ENCODE assay signal across 29 cellular contexts in the genomic region with DNA sequence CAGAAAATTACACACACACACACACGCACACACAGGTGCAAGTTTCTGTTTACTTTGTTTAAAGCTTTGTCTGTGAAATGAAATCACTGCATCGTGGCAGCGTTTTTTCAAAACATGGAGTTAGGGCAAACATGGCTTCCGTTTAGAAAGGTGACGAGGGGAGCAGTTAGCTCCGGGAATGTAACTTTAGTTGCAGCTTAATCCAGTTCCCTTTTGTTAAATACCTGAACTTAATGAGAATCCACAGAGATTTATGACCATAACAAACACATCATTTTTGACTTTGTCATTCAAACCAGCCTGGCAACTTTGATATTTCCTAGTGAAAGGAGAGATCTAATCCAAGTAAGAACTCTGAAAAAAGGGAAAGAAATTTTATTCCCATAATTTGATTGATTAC. TPM values are rescaled to one million over a fixed set of nuclear protein-coding genes. Genes with fewer than 3 reads are reported as not detected.
DNase-seq lines count a peak whose midpoint lies in the region; ATAC-seq and TF ChIP-seq lines count a peak whose summit lies in the region.
"Had no signal": no experiment of that assay in that cellular context is flagged by ENCODE, and none has a peak within 500 bp of the region (broad histone marks: within the 10 kb centered on the region; RNA-seq: fewer than 3 reads in every experiment).

No MANE protein-coding gene starts in this region.

- H3K36me3 ChIP-seq in SK-N-SH (replicated peaks in 1 of 2; ENCODE audit: control insufficient read depth in 1 of 2, insufficient read depth in 2 of 2, low read length in 1 of 2) (peaks cover 0 to 3% of the 10 kb centered on the region in 2 experiments), mesenchymal stem cell (ENCODE audit: control insufficient read depth in 1 of 2, insufficient read depth in 2 of 2, low read depth in 1 of 2, low read length in 2 of 2) (no peaks in the 10 kb centered on the region), smooth muscle cell (ENCODE audit: low read depth) (no peaks in the 10 kb centered on the region)
- H3K36me3 ChIP-seq: heart right ventricle, pancreas, right atrium auricular region, transverse colon had no signal

- TF ChIP-seq CTCF in SK-N-SH (IDR thresholded peaks at IDR 0.05) (no peak), WTC11 (IDR thresholded peaks at IDR 0.05) (no peak), smooth muscle cell (IDR thresholded peaks at IDR 0.05; ENCODE audit: borderline replicate concordance, insufficient read depth, poor library complexity, severe bottlenecking) (no peak)

- H3K27ac ChIP-seq in SK-N-SH (ENCODE audit: low read depth in 2 of 2, low read length in 1 of 2) (peak overlapping the region in 1 of 2 experiments; percentile 78; a peak in 2 of 4 replicates), mesenchymal stem cell (ENCODE audit: low read length, poor library complexity, severe bottlenecking) (peak overlapping the region; percentile 47), smooth muscle cell (ENCODE audit: low read depth) (peak overlapping the region; percentile 90)
- H3K27ac ChIP-seq: 22Rv1, heart right ventricle, pancreas, right atrium auricular region, transverse colon had no signal

- no peak for TF ChIP-seq EP300 in SK-N-SH (IDR thresholded peaks at IDR 0.05; ENCODE audit: borderline replicate concordance in 1 of 2, low read depth in 1 of 2, low read length in 1 of 2)

- POLR2A ChIA-PET in SK-N-SH (lab: Yijun Ruan, JAX) (no interaction called here), WTC11 (lab: Charles Lee) (no interaction called here)

- H2BK120ac ChIP-seq in mesenchymal stem cell (ENCODE audit: low read depth, low read length): no peak overlapping the region

- H3K4me3 ChIP-seq in SK-N-SH (ENCODE audit: low read depth in 2 of 2, low read length in 1 of 2): no peak overlapping the region
- no peak overlapping the region for H3K4me3 ChIP-seq in mesenchymal stem cell (ENCODE audit: insufficient read depth in 1 of 2, low read depth in 1 of 2, low read length in 2 of 2)
- H3K4me3 ChIP-seq in smooth muscle cell: no peak overlapping the region
- H3K4me3 ChIP-seq: heart right ventricle, pancreas, right atrium auricular region, transverse colon had no signal

- H3K4ac ChIP-seq in mesenchymal stem cell (ENCODE audit: low read depth in 1 of 2, low read length in 2 of 2): no peak overlapping the region

- no peak overlapping the region for H2BK5ac ChIP-seq in mesenchymal stem cell (ENCODE audit: low read depth, low read length, poor library complexity, severe bottlenecking)

- H3K27me3 ChIP-seq in SK-N-SH (ENCODE audit: insufficient read depth): no peaks in the 10 kb centered on the region
- H3K27me3 ChIP-seq in mesenchymal stem cell (ENCODE audit: control insufficient read depth in 1 of 2, insufficient read depth in 1 of 2, low read length in 2 of 2): no peaks in the 10 kb centered on the region
- H3K27me3 ChIP-seq in smooth muscle cell (ENCODE audit: low read depth): no peaks in the 10 kb centered on the region
- H3K27me3 ChIP-seq: right atrium auricular region, transverse colon had no signal

- H3K4me2 ChIP-seq in SK-N-SH (peak overlapping the region; percentile 67), mesenchymal stem cell (ENCODE audit: low read length, poor library complexity, severe bottlenecking) (no peak overlapping the region), smooth muscle cell (peak overlapping the region; percentile 26)

- no peak overlapping the region for H3K18ac ChIP-seq in mesenchymal stem cell (ENCODE audit: low read depth in 1 of 2, low read length in 2 of 2)

- H3K4me3 Mint-ChIP-seq in WTC11: no peak overlapping the region
- H3K4me3 Mint-ChIP-seq: activated CD8-positive, alpha-beta T cell treated with anti-CD3 and anti-CD28 coated beads for 36 hours; activated naive CD8-positive, alpha-beta T cell treated with anti-CD3 and anti-CD28 coated beads, Interleukin-2, amount 10 ng/mL, durations not matched to agents 7 days and 5 days; CD8-positive, alpha-beta T cell; naive thymus-derived CD4-positive, alpha-beta T cell; T-cell had no signal

- no peak overlapping the region for H2BK12ac ChIP-seq in mesenchymal stem cell (ENCODE audit: low read length in 2 of 2)

- H3K79me2 ChIP-seq in SK-N-SH (ENCODE audit: insufficient read depth) (peaks cover 99% of the 10 kb centered on the region), smooth muscle cell (ENCODE audit: low read depth) (peaks cover 43% of the 10 kb centered on the region)

- H2AFZ ChIP-seq in SK-N-SH (ENCODE audit: low read depth): no peak overlapping the region; the same call in 1 of the 2 replicates
- H2AFZ ChIP-seq in mesenchymal stem cell (ENCODE audit: low read depth, low read length): no peak overlapping the region
- no peak overlapping the region for H2AFZ ChIP-seq in smooth muscle cell (ENCODE audit: low read depth)

- DNase-seq in SK-N-SH: no peak
- DNase-seq in WTC11 (ENCODE audit: low spot score): no peak
- DNase-seq in mesenchymal stem cell: no peak
- DNase-seq in smooth muscle cell (lab: John Stamatoyannopoulos, UW; ENCODE audit: unreplicated experiment): no peak
- no peak for DNase-seq in HPDE6-E6E7 (ENCODE audit: extremely low spot score)
- no peak for DNase-seq in OCI-M1 (lab: John Stamatoyannopoulos, UW)
- DNase-seq in NCI-H2227 treated with DMSO at 0.1 percent for 48 hours (lab: John Stamatoyannopoulos, UW): no peak
- DNase-seq: activated CD4-positive, CD25-positive, alpha-beta regulatory T cell treated with anti-CD3 and anti-CD28 coated beads, Interleukin-2, amount 50 U/mL, for 72 hours; activated CD8-positive, alpha-beta T cell treated with anti-CD3 and anti-CD28 coated beads for 36 hours; activated naive CD8-positive, alpha-beta T cell treated with anti-CD3 and anti-CD28 coated beads, Interleukin-2, amount 10 ng/mL, durations not matched to agents 7 days and 5 days; CD8-positive, alpha-beta T cell; effector CD8-positive, alpha-beta T cell; erythroblast; foreskin fibroblast; heart right ventricle; left cardiac atrium; mesendoderm; naive thymus-derived CD4-positive, alpha-beta T cell; NCI-H1105 treated with DMSO at 0.1 percent for 48 hours; NCI-H2081; NCI-H345; NCI-H774; pancreas; T-cell; transverse colon had no signal

- TF ChIP-seq RAD21 in SK-N-SH (IDR thresholded peaks at IDR 0.05; ENCODE audit: low read length): no peak

- no peak overlapping the region for H4K8ac ChIP-seq in mesenchymal stem cell (ENCODE audit: low read length)

- no peak overlapping the region for H3K14ac ChIP-seq in mesenchymal stem cell (ENCODE audit: low read length in 2 of 2)

- 87% methylated on average over 6 of the region's 6 CpGs for WGBS in SK-N-SH (ENCODE audit: low lambda C conversion rate)
- 94% methylated on average over 5 of the region's 6 CpGs for WGBS in mesenchymal stem cell
- WGBS in smooth muscle cell (ENCODE audit: low lambda C conversion rate): 76% methylated on average over 6 of the region's 6 CpGs

- H3K4me1 ChIP-seq in SK-N-SH (ENCODE audit: control insufficient read depth in 1 of 2, insufficient read depth in 2 of 2, low read depth in 1 of 2, low read length in 1 of 2): peaks cover 4 to 13% of the 10 kb centered on the region in 2 experiments; a peak in 3 of 4 replicates
- H3K4me1 ChIP-seq in mesenchymal stem cell (ENCODE audit: control insufficient read depth, insufficient read depth, low read depth, low read length): no peaks in the 10 kb centered on the region
- peaks cover 30% of the 10 kb centered on the region for H3K4me1 ChIP-seq in smooth muscle cell (ENCODE audit: low read depth)
- H3K4me1 ChIP-seq: pancreas, right atrium auricular region, transverse colon had no signal

- H3K27me3 Mint-ChIP-seq in WTC11 (ENCODE audit: low read depth): no peaks in the 10 kb centered on the region

- H3K9me2 ChIP-seq in SK-N-SH: no peaks in the 10 kb centered on the region

- CTCF ChIA-PET in SK-N-SH (lab: Yijun Ruan, JAX): interaction anchor here (0.9 to 1.6 kb wide), 3 partner anchors 17 to 713 kb away, joined by 3 read pairs; no protein-coding TSS in a partner anchor
- CTCF ChIA-PET in WTC11 (lab: Charles Lee): interaction anchor here (0.6 kb wide), 1 partner anchor 608 kb away, joined by 4 read pairs; no protein-coding TSS in a partner anchor

- H3K36me3 Mint-ChIP-seq in WTC11: peaks cover 4% of the 10 kb centered on the region
- H3K36me3 Mint-ChIP-seq: activated naive CD8-positive, alpha-beta T cell treated with anti-CD3 and anti-CD28 coated beads, Interleukin-2, amount 10 ng/mL, durations not matched to agents 7 days and 5 days; CD8-positive, alpha-beta T cell; naive thymus-derived CD4-positive, alpha-beta T cell; T-cell had no signal

- no peak overlapping the region for H4K91ac ChIP-seq in mesenchymal stem cell (ENCODE audit: low read length)

- H3K9me3 ChIP-seq in SK-N-SH (no peaks in the 10 kb centered on the region), mesenchymal stem cell (ENCODE audit: control insufficient read depth, low read length) (no peaks in the 10 kb centered on the region), smooth muscle cell (replicated peaks; ENCODE audit: low read depth) (no peaks in the 10 kb centered on the region)
- H3K9me3 ChIP-seq: heart right ventricle, pancreas, right atrium auricular region, transverse colon had no signal

- H3K27ac Mint-ChIP-seq in WTC11: peak overlapping the region; percentile 30; the same call in 1 of the 2 replicates
- H3K27ac Mint-ChIP-seq: activated CD8-positive, alpha-beta T cell treated with anti-CD3 and anti-CD28 coated beads for 36 hours; activated naive CD8-positive, alpha-beta T cell treated with anti-CD3 and anti-CD28 coated beads, Interleukin-2, amount 10 ng/mL, durations not matched to agents 7 days and 5 days; CD8-positive, alpha-beta T cell; naive thymus-derived CD4-positive, alpha-beta T cell; T-cell had no signal

- H3K4me1 Mint-ChIP-seq in WTC11: peaks cover 32% of the 10 kb centered on the region

- H3F3A ChIP-seq in SK-N-SH (replicated peaks; ENCODE audit: insufficient read depth): peaks cover 34% of the 10 kb centered on the region
- H3F3A ChIP-seq in smooth muscle cell (ENCODE audit: low read depth): peaks cover 14% of the 10 kb centered on the region

- no peaks in the 10 kb centered on the region for H3K79me1 ChIP-seq in mesenchymal stem cell (replicated peaks; ENCODE audit: low read length, poor library complexity, severe bottlenecking)

- H3K9ac ChIP-seq in SK-N-SH: peak overlapping the region; percentile 51; the same call in 1 of the 2 replicates
- H3K9ac ChIP-seq in mesenchymal stem cell (ENCODE audit: low read length): no peak overlapping the region
- peak overlapping the region; percentile 67 for H3K9ac ChIP-seq in smooth muscle cell (ENCODE audit: low read depth)

- peaks cover 8% of the 10 kb centered on the region; the same call in 1 of the 2 replicates for H3K9me3 Mint-ChIP-seq in WTC11
- H3K9me3 Mint-ChIP-seq: activated CD8-positive, alpha-beta T cell treated with anti-CD3 and anti-CD28 coated beads for 36 hours; activated naive CD8-positive, alpha-beta T cell treated with anti-CD3 and anti-CD28 coated beads, Interleukin-2, amount 10 ng/mL, durations not matched to agents 7 days and 5 days; CD8-positive, alpha-beta T cell; naive thymus-derived CD4-positive, alpha-beta T cell; T-cell had no signal

- no peak overlapping the region for H3K23ac ChIP-seq in mesenchymal stem cell (ENCODE audit: low read length in 2 of 2)

- H2AK5ac ChIP-seq in mesenchymal stem cell (ENCODE audit: low read length, severe bottlenecking): no peak overlapping the region

- H4K20me1 ChIP-seq in SK-N-SH (ENCODE audit: insufficient read depth) (no peaks in the 10 kb centered on the region), smooth muscle cell (ENCODE audit: low read depth) (no peaks in the 10 kb centered on the region)

- ATAC-seq in SK-N-SH treated with all-trans-retinoic acid at 6 μM for 48 hours (no peak), WTC11 (no peak)
- ATAC-seq: activated CD8-positive, alpha-beta T cell treated with anti-CD3 and anti-CD28 coated beads for 36 hours; CD8-positive, alpha-beta T cell; heart right ventricle; left cardiac atrium; naive thymus-derived CD4-positive, alpha-beta T cell; Panc1; T-cell had no signal

- H2BK15ac ChIP-seq in mesenchymal stem cell (ENCODE audit: low read depth, poor library complexity, severe bottlenecking): no peak overlapping the region

RNA-seq across cellular contexts. Expression of a gene that starts 12.1 kb away (rescaled TPM):
- polyA plus RNA-seq in SK-N-SH (2012; rRNA removed): 17.1 and 22.6 TPM in 2 replicates
- 8.6 and 16.2 TPM in 2 replicates for polyA plus RNA-seq in SK-N-SH (2012; cell fraction: cytosol; rRNA removed)
- polyA plus RNA-seq in SK-N-SH (2012; cell fraction: nucleus; rRNA removed): 20.7 and 23.4 TPM in 2 replicates
- 5.2 to 9.7 TPM (median 5.9 TPM) in 3 replicates for total RNA-seq in WTC11 (2021)
- polyA plus RNA-seq in mesenchymal stem cell (2013, experiment 1 of 2): 11.7 TPM
- polyA plus RNA-seq in mesenchymal stem cell (2013, experiment 2 of 2): 10.4 TPM
- 18.0 and 19.5 TPM in 2 replicates for total RNA-seq in smooth muscle cell
- polyA plus RNA-seq in smooth muscle cell: 24.2 and 25.1 TPM in 2 replicates
- total RNA-seq: activated naive CD8-positive, alpha-beta T cell treated with anti-CD3 and anti-CD28 coated beads, Interleukin-2, amount 10 ng/mL, durations not matched to agents 7 days and 5 days; CD8-positive, alpha-beta T cell had no signal
